9 cellular contexts compared by ENCODE assay signal in genomic region chr3:170189396-170190256, GRCh38. TPM values are rescaled to one million over a fixed set of nuclear protein-coding genes. Genes with fewer than 3 reads are reported as not detected.
DNase-seq lines count a peak whose midpoint lies in the region; ATAC-seq, FAIRE-seq and TF ChIP-seq lines count a peak whose summit lies in the region.
"Had no signal": no experiment of that assay in that cellular context is flagged by ENCODE, and none has a peak within 500 bp of the region (broad histone marks: within the 10 kb centered on the region; RNA-seq: fewer than 3 reads in every experiment).

No MANE protein-coding gene starts in this region.

- FAIRE-seq in urothelium cell line (lab: Jason Lieb, UNC) = no peak

- H4K20me1 ChIP-seq in fibroblast of lung (ENCODE audit: control insufficient read depth, extremely low read depth, insufficient read depth, low read length) = no peaks in the 10 kb centered on the region

- no peaks in the 10 kb centered on the region for H3K79me2 ChIP-seq in fibroblast of lung (ENCODE audit: control insufficient read depth, insufficient read depth, low read length)

- H3K36me3 ChIP-seq in fibroblast of lung (ENCODE audit: control insufficient read depth, insufficient read depth, low read length) = no peaks in the 10 kb centered on the region
- H3K36me3 ChIP-seq: cardiac muscle cell had no signal

- H3K4me1 ChIP-seq in fibroblast of lung (ENCODE audit: control insufficient read depth, extremely low read depth, insufficient read depth, low read length) = peaks cover 2% of the 10 kb centered on the region

- ATAC-seq in GM21381 (IDR thresholded peaks at IDR 0.05; ENCODE audit: unreplicated experiment) (peak; percentile 27), GM19467 (IDR thresholded peaks at IDR 0.05; ENCODE audit: unreplicated experiment) (no peak)

- no peak overlapping the region for H3K4me3 ChIP-seq in NB4 (ENCODE audit: low read depth, low read length)
- H3K4me3 ChIP-seq in fibroblast of lung (replicated peaks in 1 of 4; ENCODE audit: control extremely low read depth in 1 of 4, insufficient read depth in 1 of 4, low read depth in 3 of 4, low read length in 4 of 4) = no peak overlapping the region
- H3K4me3 ChIP-seq: cardiac muscle cell had no signal

- H3K9me3 ChIP-seq in fibroblast of lung (ENCODE audit: control insufficient read depth, insufficient read depth, low read depth, low read length) = no peaks in the 10 kb centered on the region

- no peaks in the 10 kb centered on the region for H3K27me3 ChIP-seq in fibroblast of lung (ENCODE audit: control insufficient read depth, insufficient read depth, low read length)
- H3K27me3 ChIP-seq: cardiac muscle cell had no signal

- H2AFZ ChIP-seq in fibroblast of lung (ENCODE audit: low read length) = peak overlapping the region; percentile 82

- DNase-seq in Ammon's horn (ENCODE audit: low spot score) (peak; percentile 14), NB4 (ENCODE audit: low read depth) (peak; percentile 25), fibroblast of lung (ENCODE audit: low read depth in 2 of 2) (no peak), A172 (ENCODE audit: low spot score) (no peak), urothelium cell line (ENCODE audit: low spot score) (no peak), iPS-NIHi11 (ENCODE audit: low spot score) (no peak)

- no peak overlapping the region for H3K4me2 ChIP-seq in fibroblast of lung (ENCODE audit: extremely low read depth, insufficient read depth, low read length)

- H3K27ac ChIP-seq in fibroblast of lung (ENCODE audit: insufficient read depth, low read length) = no peak overlapping the region
- H3K27ac ChIP-seq: cardiac muscle cell had no signal

- TF ChIP-seq POLR2A in NB4 (IDR thresholded peaks at IDR 0.05; ENCODE audit: extremely low read depth, insufficient read length) = no peak

- no peak overlapping the region for H3K9ac ChIP-seq in fibroblast of lung (ENCODE audit: insufficient read depth, low read length)

- TF ChIP-seq CTCF in NB4 (IDR thresholded peaks at IDR 0.05; ENCODE audit: low read depth, low read length) = no peak
- no peak for TF ChIP-seq CTCF in fibroblast of lung (conservative IDR thresholded peaks at IDR 0.05 in 1 of 2, IDR thresholded peaks at IDR 0.05 in 1 of 2; ENCODE audit: low read depth in 1 of 2, low read length in 2 of 2)

RNA-seq across cellular contexts. Expression of gene PHC3, which starts 8.1 kb away (rescaled TPM):
- total RNA-seq in fibroblast of lung = 31.8 and 36.0 TPM in 2 replicates
- 52.8 and 63.2 TPM in 2 replicates for polyA plus RNA-seq in fibroblast of lung
- polyA plus RNA-seq in fibroblast of lung (2012) = 12.5 and 19.5 TPM in 2 replicates
- polyA minus RNA-seq in fibroblast of lung (ENCODE audit: low replicate concordance) = 203 and 305 TPM in 2 replicates
- total RNA-seq in A172 (2014; rRNA removed; shearing (Covaris generic)) = 18.5 and 19.8 TPM in 2 replicates

RNA-seq across cellular contexts. Expression of gene PRKCI, which starts 32.6 kb away (rescaled TPM):
- 80.3 and 183 TPM in 2 replicates for total RNA-seq in fibroblast of lung
- 39.3 and 68.7 TPM in 2 replicates for polyA plus RNA-seq in fibroblast of lung
- polyA plus RNA-seq in fibroblast of lung (2012) = 20.1 and 31.9 TPM in 2 replicates
- polyA minus RNA-seq in fibroblast of lung (ENCODE audit: low replicate concordance) = 4.5 and 5.8 TPM in 2 replicates
- 56.5 and 65.4 TPM in 2 replicates for total RNA-seq in A172 (2014; rRNA removed; shearing (Covaris generic))

Comparison
In these comparisons a context has a peak if more than half of its experiments do, and no peak if none do; other contexts are left out.
1. DNase-seq: peak in Ammon's horn (single experiment) and NB4 (single experiment); none in fibroblast of lung (0 of 2), A172 (single experiment), urothelium cell line (single experiment) and iPS-NIHi11 (single experiment).